ENCODE assay signal across 8 cellular contexts in genomic region chr10:124693801-124694416, GRCh38.
DNase-seq lines count a peak whose midpoint lies in the region; ATAC-seq, FAIRE-seq and TF ChIP-seq lines count a peak whose summit lies in the region.

No MANE protein-coding gene starts in this region.

- peak overlapping the region; percentile 38 to 88 (median 41) for H3K27ac Mint-ChIP-seq in nephron

- peak; percentile 31 for ATAC-seq in HG03354 (IDR thresholded peaks at IDR 0.05; ENCODE audit: poor library complexity, severe bottlenecking, unreplicated experiment)
- no peak for ATAC-seq in HG03521 (IDR thresholded peaks at IDR 0.05; ENCODE audit: unreplicated experiment)

- no peaks in the 10 kb centered on the region for H3K27me3 Mint-ChIP-seq in nephron (ENCODE audit: low read depth)

- no peak for FAIRE-seq in H54 (lab: Jason Lieb, UNC)
- no peak for FAIRE-seq in HTR-8/SVneo (lab: Jason Lieb, UNC)

- peaks cover 43% of the 10 kb centered on the region for H3K36me3 Mint-ChIP-seq in nephron (ENCODE audit: low read depth)

- TF ChIP-seq CTCF in GM12865 (IDR thresholded peaks at IDR 0.05; ENCODE audit: insufficient read depth, low read depth, low read length, missing control alignments) (no peak), astrocyte of the spinal cord (IDR thresholded peaks at IDR 0.05; ENCODE audit: low read depth, low read length) (no peak), nephron (IDR thresholded peaks at IDR 0.05; ENCODE audit: unreplicated experiment in 3 of 3) (no peak)

- DNase-seq in GM12865 (ENCODE audit: low read depth) (peak; percentile 54), astrocyte of the spinal cord (ENCODE audit: low read depth, low spot score) (peak; percentile 62), H54 (ENCODE audit: insufficient read length, low spot score) (no peak), KBM-7 (no peak), HTR-8/SVneo (ENCODE audit: insufficient read length, low spot score) (no peak)

- H3K9me3 Mint-ChIP-seq in nephron: no peaks in the 10 kb centered on the region

- peaks cover 43% of the 10 kb centered on the region for H3K4me1 Mint-ChIP-seq in nephron

- H3K4me3 ChIP-seq in GM12865 (ENCODE audit: low read depth, low read length) (no peak overlapping the region), astrocyte of the spinal cord (ENCODE audit: low read depth, low read length) (no peak overlapping the region)

- H3K4me3 Mint-ChIP-seq in nephron: no peak overlapping the region

- in situ Hi-C loops in astrocyte of the spinal cord (cut with HindIII; ENCODE audit: low sequenced_read_pairs): no loop called here
- in situ Hi-C loops in KBM-7 (cut with MboI; ENCODE audit: low pct_unique_long_range_greater_than_20kb, low sequenced_read_pairs): no loop called here

- no peak for TF ChIP-seq POLR2A in H54 (IDR thresholded peaks at IDR 0.05; ENCODE audit: low read depth, low read length)

Comparison
In these comparisons a context has a peak if more than half of its experiments do, and no peak if none do; other contexts are left out.
1. DNase-seq: peak in GM12865 (single experiment) and astrocyte of the spinal cord (single experiment); none in H54 (single experiment), KBM-7 (single experiment) and HTR-8/SVneo (single experiment).